In genomic region chr7:5213286-5213645, GRCh38 we compare ENCODE assay signal across 29 cellular contexts.
"Had no signal": no experiment of that assay in that cellular context is flagged by ENCODE, and none has a peak within 500 bp of the region (broad histone marks: within the 10 kb centered on the region; RNA-seq: fewer than 3 reads in every experiment).

No MANE protein-coding gene starts in this region.

- H3K4me3 ChIP-seq: hepatocyte, left ventricle myocardium inferior, pancreas, right lobe of liver, testis had no signal

- H3K9me3 Mint-ChIP-seq: activated naive CD4-positive, alpha-beta T cell treated with anti-CD3 and anti-CD28 coated beads, Interleukin-2, amount 10 ng/mL, durations not matched to agents 7 days and 5 days; dendritic cell treated with granulocyte-macrophage colony-stimulating factor and Interleukin-4, amounts not matched to agents 40 ng/mL and 50 ng/mL, for 4 days; immature natural killer cell; natural killer cell; stimulated activated naive B cell treated with anti-CD40 and anti-IgM and Interleukin-4, amounts not matched to agents 10 μg/mL and 1 μg/mL and 100 μg/mL, for 72 hours; type B pancreatic cell had no signal

- H3K27me3 Mint-ChIP-seq: activated CD4-positive, alpha-beta T cell treated with anti-CD3 and anti-CD28 coated beads for 36 hours; activated naive CD4-positive, alpha-beta T cell treated with anti-CD3 and anti-CD28 coated beads, Interleukin-2, amount 10 ng/mL, durations not matched to agents 7 days and 5 days; dendritic cell treated with granulocyte-macrophage colony-stimulating factor and Interleukin-4, amounts not matched to agents 40 ng/mL and 50 ng/mL, for 4 days; stimulated activated naive B cell treated with anti-CD40 and anti-IgM and Interleukin-4, amounts not matched to agents 10 μg/mL and 1 μg/mL and 100 μg/mL, for 72 hours; type B pancreatic cell had no signal

- H3K4me3 Mint-ChIP-seq: activated CD4-positive, alpha-beta T cell treated with anti-CD3 and anti-CD28 coated beads for 36 hours; activated naive CD4-positive, alpha-beta T cell treated with anti-CD3 and anti-CD28 coated beads, Interleukin-2, amount 10 ng/mL, durations not matched to agents 7 days and 5 days; dendritic cell treated with granulocyte-macrophage colony-stimulating factor and Interleukin-4, amounts not matched to agents 40 ng/mL and 50 ng/mL, for 4 days; immature natural killer cell; natural killer cell; stimulated activated naive B cell treated with anti-CD40 and anti-IgM and Interleukin-4, amounts not matched to agents 10 μg/mL and 1 μg/mL and 100 μg/mL, for 72 hours; type B pancreatic cell had no signal

- H3K27me3 ChIP-seq: hepatocyte, pancreas, right lobe of liver, testis had no signal

- H3K4me1 Mint-ChIP-seq: activated naive CD4-positive, alpha-beta T cell treated with anti-CD3 and anti-CD28 coated beads, Interleukin-2, amount 10 ng/mL, durations not matched to agents 7 days and 5 days had no signal

- H3K27ac Mint-ChIP-seq: activated CD4-positive, alpha-beta T cell treated with anti-CD3 and anti-CD28 coated beads for 36 hours; activated naive CD4-positive, alpha-beta T cell treated with anti-CD3 and anti-CD28 coated beads, Interleukin-2, amount 10 ng/mL, durations not matched to agents 7 days and 5 days; dendritic cell treated with granulocyte-macrophage colony-stimulating factor and Interleukin-4, amounts not matched to agents 40 ng/mL and 50 ng/mL, for 4 days; immature natural killer cell; natural killer cell; stimulated activated naive B cell treated with anti-CD40 and anti-IgM and Interleukin-4, amounts not matched to agents 10 μg/mL and 1 μg/mL and 100 μg/mL, for 72 hours; type B pancreatic cell had no signal

- H3K4me1 ChIP-seq: pancreas, testis had no signal

- H3K9me3 ChIP-seq: left ventricle myocardium inferior, pancreas, right lobe of liver, testis had no signal

- DNase-seq: activated CD4-positive, alpha-beta T cell treated with anti-CD3 and anti-CD28 coated beads for 36 hours; activated CD4-positive, alpha-beta T cell treated with anti-CD3 and anti-CD28 coated beads, Interleukin-2, amount 50 U/mL, for 4 hours; activated CD8-positive, alpha-beta memory T cell treated with anti-CD3 and anti-CD28 coated beads for 24 hours; activated CD8-positive, alpha-beta memory T cell treated with anti-CD3 and anti-CD28 coated beads, Interleukin-2, amount 50 U/mL, for 4 hours; activated naive CD4-positive, alpha-beta T cell treated with anti-CD3 and anti-CD28 coated beads, Interleukin-2, amount 10 ng/mL, durations not matched to agents 7 days and 5 days; activated T-cell treated with anti-CD3 and anti-CD28 coated beads, Interleukin-2, amount 50 U/mL, for 48 hours; amygdala; effector memory CD4-positive, alpha-beta T cell; foreskin melanocyte; glutamatergic neuron; immature natural killer cell; kidney glomerular epithelial cell; left ventricle myocardium inferior; mammary epithelial cell; midbrain; natural killer cell; small intestine; stimulated activated CD4-positive, alpha-beta T cell treated with anti-CD3 and anti-CD28 coated beads, Interleukin-2, amount 100 ng/mL, for 48 hours; stimulated activated CD8-positive, alpha-beta memory T cell treated with anti-CD3 and anti-CD28 coated beads, Interleukin-4, amount 100 ng/mL, for 48 hours; stimulated activated naive B cell treated with anti-CD40 and anti-IgM and Interleukin-4, amounts not matched to agents 10 μg/mL and 1 μg/mL and 100 μg/mL, for 72 hours; T-helper 1 cell; testis; WERI-Rb-1 had no signal

- ATAC-seq: activated CD4-positive, alpha-beta T cell treated with anti-CD3 and anti-CD28 coated beads for 36 hours; esophagus mucosa; natural killer cell; pancreas; right lobe of liver; stimulated activated naive B cell treated with anti-CD40 and anti-IgM and Interleukin-4, amounts not matched to agents 10 μg/mL and 1 μg/mL and 100 μg/mL, for 72 hours had no signal

- H3K27ac ChIP-seq: hepatocyte, left ventricle myocardium inferior, pancreas, right lobe of liver, testis, WERI-Rb-1 had no signal
